In genomic region chr9:79131876-79132377, GRCh38 we compare ENCODE assay signal across 20 cellular contexts.
"Had no signal": no experiment of that assay in that cellular context is flagged by ENCODE, and none has a peak within 500 bp of the region (broad histone marks: within the 10 kb centered on the region; RNA-seq: fewer than 3 reads in every experiment).

No MANE protein-coding gene starts in this region.

- H3K27me3 ChIP-seq: cardiac muscle cell, right atrium auricular region, suprapubic skin, vagina had no signal

- H3K36me3 ChIP-seq: cardiac muscle cell, prostate gland, right atrium auricular region, suprapubic skin, vagina had no signal

- H3K27ac ChIP-seq: cardiac muscle cell, prostate gland, right atrium auricular region, suprapubic skin, vagina had no signal

- H3K4me3 Mint-ChIP-seq: activated naive CD4-positive, alpha-beta T cell treated with anti-CD3 and anti-CD28 coated beads, Interleukin-2, amount 50 U/mL, for 24 hours; nephron progenitor cell; stimulated activated naive CD8-positive, alpha-beta T cell treated with anti-CD3 and anti-CD28 coated beads, Interleukin-15, amount 100 ng/mL, for 72 hours had no signal

- H3K36me3 Mint-ChIP-seq: activated naive CD4-positive, alpha-beta T cell treated with anti-CD3 and anti-CD28 coated beads, Interleukin-2, amount 50 U/mL, for 24 hours had no signal

- H3K27me3 Mint-ChIP-seq: activated naive CD4-positive, alpha-beta T cell treated with anti-CD3 and anti-CD28 coated beads, Interleukin-2, amount 50 U/mL, for 24 hours; stimulated activated naive CD8-positive, alpha-beta T cell treated with anti-CD3 and anti-CD28 coated beads, Interleukin-15, amount 100 ng/mL, for 72 hours had no signal

- H3K4me1 Mint-ChIP-seq: activated naive CD4-positive, alpha-beta T cell treated with anti-CD3 and anti-CD28 coated beads, Interleukin-2, amount 50 U/mL, for 24 hours; stimulated activated naive CD8-positive, alpha-beta T cell treated with anti-CD3 and anti-CD28 coated beads, Interleukin-15, amount 100 ng/mL, for 72 hours had no signal

- H3K4me3 ChIP-seq: cardiac muscle cell, lung, prostate gland, right atrium auricular region, suprapubic skin, vagina had no signal

- ATAC-seq: activated CD4-positive, CD25-positive, alpha-beta regulatory T cell treated with anti-CD3 and anti-CD28 coated beads, Interleukin-2, amount 50 U/mL, for 24 hours; stimulated activated naive CD8-positive, alpha-beta T cell treated with anti-CD3 and anti-CD28 coated beads, Interleukin-15, amount 100 ng/mL, for 72 hours had no signal

- H3K9me3 Mint-ChIP-seq: activated naive CD4-positive, alpha-beta T cell treated with anti-CD3 and anti-CD28 coated beads, Interleukin-2, amount 50 U/mL, for 24 hours; nephron progenitor cell; stimulated activated naive CD8-positive, alpha-beta T cell treated with anti-CD3 and anti-CD28 coated beads, Interleukin-15, amount 100 ng/mL, for 72 hours had no signal

- H3K4me1 ChIP-seq: prostate gland, right atrium auricular region, suprapubic skin, vagina had no signal

- H3K27ac Mint-ChIP-seq: activated naive CD4-positive, alpha-beta T cell treated with anti-CD3 and anti-CD28 coated beads, Interleukin-2, amount 50 U/mL, for 24 hours; nephron progenitor cell; stimulated activated naive CD8-positive, alpha-beta T cell treated with anti-CD3 and anti-CD28 coated beads, Interleukin-15, amount 100 ng/mL, for 72 hours had no signal

- H3K9me3 ChIP-seq: prostate gland, right atrium auricular region, suprapubic skin, vagina had no signal

- DNase-seq: activated CD4-positive, alpha-beta T cell treated with anti-CD3 and anti-CD28 coated beads, Interleukin-2, amount 50 U/mL, for 1 hour; activated CD8-positive, alpha-beta memory T cell treated with anti-CD3 and anti-CD28 coated beads for 24 hours; activated CD8-positive, alpha-beta memory T cell treated with anti-CD3 and anti-CD28 coated beads, Interleukin-2, amount 50 U/mL, for 48 hours; activated effector memory CD4-positive, alpha-beta T cell treated with Interleukin-2 at 50 U/mL for 16 hours; activated T-cell treated with anti-CD3 and anti-CD28 coated beads, Interleukin-2, amount 50 U/mL, for 48 hours; dermis blood vessel endothelial cell; effector memory CD4-positive, alpha-beta T cell; midbrain; nephron progenitor cell; stimulated activated CD4-positive, alpha-beta T cell treated with anti-CD3 and anti-CD28 coated beads, Interleukin-2, amount 100 ng/mL, for 24 hours; stimulated activated naive CD8-positive, alpha-beta T cell treated with anti-CD3 and anti-CD28 coated beads, Interleukin-15, amount 100 ng/mL, for 72 hours; trophoblast cell had no signal
